In genomic region chr1:193868425-193868824, GRCh38 we compare ENCODE assay signal across 28 cellular contexts.
"Had no signal": no experiment of that assay in that cellular context is flagged by ENCODE, and none has a peak within 500 bp of the region (broad histone marks: within the 10 kb centered on the region; RNA-seq: fewer than 3 reads in every experiment).

No MANE protein-coding gene starts in this region.

- H3K36me3 Mint-ChIP-seq: mesothelial cell of epicardium, naive B cell had no signal

- H3K27me3 Mint-ChIP-seq: dendritic cell treated with granulocyte-macrophage colony-stimulating factor and Interleukin-4, amounts not matched to agents 40 ng/mL and 50 ng/mL, for 4 days; effector memory CD8-positive, alpha-beta T cell had no signal

- H3K27ac Mint-ChIP-seq: dendritic cell treated with granulocyte-macrophage colony-stimulating factor and Interleukin-4, amounts not matched to agents 40 ng/mL and 50 ng/mL, for 4 days; effector memory CD8-positive, alpha-beta T cell; endodermal cell; mesothelial cell of epicardium; naive B cell had no signal

- ATAC-seq: effector memory CD8-positive, alpha-beta T cell; esophagus mucosa; gastrocnemius medialis; heart right ventricle; left cardiac atrium; left lung; left ventricle myocardium superior; lower lobe of right lung; mucosa of descending colon had no signal

- DNase-seq: colonic mucosa; cortex of kidney; effector CD8-positive, alpha-beta T cell; effector memory CD8-positive, alpha-beta T cell; endodermal cell; erythroblast; esophagus squamous epithelium; foreskin fibroblast; foreskin melanocyte; gastrocnemius medialis; glutamatergic neuron; head of caudate nucleus; heart right ventricle; hippocampal formation; left cardiac atrium; left lung; left ventricle myocardium superior; lower lobe of right lung; mesenchymal stem cell; mucosa of descending colon; naive B cell had no signal

- H3K4me1 Mint-ChIP-seq: endodermal cell, mesothelial cell of epicardium, naive B cell had no signal

- H3K4me3 Mint-ChIP-seq: dendritic cell treated with granulocyte-macrophage colony-stimulating factor and Interleukin-4, amounts not matched to agents 40 ng/mL and 50 ng/mL, for 4 days; effector memory CD8-positive, alpha-beta T cell; endodermal cell; mesothelial cell of epicardium; naive B cell had no signal

- H3K27me3 ChIP-seq: colonic mucosa, esophagus squamous epithelium, gastrocnemius medialis, heart right ventricle, left lung had no signal

- H3K9me3 Mint-ChIP-seq: endodermal cell had no signal

- H3K36me3 ChIP-seq: colonic mucosa, esophagus squamous epithelium, gastrocnemius medialis, heart right ventricle, left lung, lower lobe of right lung had no signal

- H3K4me3 ChIP-seq: colonic mucosa, esophagus squamous epithelium, gastrocnemius medialis, heart right ventricle, left lung, lower lobe of right lung, mucosa of descending colon had no signal

- FAIRE-seq: endometrium, islet of Langerhans, keratinocyte had no signal

- H3K9me3 ChIP-seq: colonic mucosa, esophagus squamous epithelium, gastrocnemius medialis, lower lobe of right lung, mucosa of descending colon had no signal

- H3K4me1 ChIP-seq: colonic mucosa, esophagus squamous epithelium, gastrocnemius medialis, heart right ventricle, left lung, lower lobe of right lung had no signal

- H3K27ac ChIP-seq: colonic mucosa, epithelial cell of prostate, esophagus squamous epithelium, gastrocnemius medialis, heart right ventricle, left lung, lower lobe of right lung had no signal
